Comparison of ENCODE assay signal across 21 cellular contexts in the genomic region with DNA sequence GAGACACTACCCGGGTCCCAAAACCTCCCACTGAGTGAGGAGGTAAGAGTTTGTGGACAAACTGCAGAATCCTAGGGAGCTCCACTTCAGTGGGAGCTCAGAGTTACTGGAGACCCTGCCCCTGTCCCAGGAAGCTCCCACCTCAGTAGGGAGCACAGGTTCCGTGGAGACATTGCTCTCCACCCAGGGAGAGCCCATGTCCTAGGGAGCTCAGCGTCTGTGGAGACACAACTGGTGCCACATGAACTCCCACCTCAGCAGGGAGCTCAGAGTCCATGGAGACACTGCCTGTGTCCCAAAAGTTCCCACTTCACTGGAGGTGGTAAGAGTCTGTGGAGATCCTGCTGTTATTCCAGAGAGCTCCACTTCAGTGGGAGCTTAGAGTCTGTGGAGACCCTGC. TPM values are rescaled to one million over a fixed set of nuclear protein-coding genes. Genes with fewer than 3 reads are reported as not detected.
A peak's percentile ranks its signal among the peaks of the same experiment; 100 is the strongest.
DNase-seq lines count a peak whose midpoint lies in the region; ATAC-seq and TF ChIP-seq lines count a peak whose summit lies in the region.
"Had no signal": no experiment of that assay in that cellular context is flagged by ENCODE, and none has a peak within 500 bp of the region (broad histone marks: within the 10 kb centered on the region; RNA-seq: fewer than 3 reads in every experiment).

No MANE protein-coding gene starts in this region.

- no peaks in the 10 kb centered on the region for H3K27me3 Mint-ChIP-seq in activated naive CD4-positive, alpha-beta T cell treated with anti-CD3 and anti-CD28 coated beads for 36 hours (ENCODE audit: low read depth)
- no peaks in the 10 kb centered on the region for H3K27me3 Mint-ChIP-seq in activated T-helper 1 cell treated with anti-CD3 and anti-CD28 coated beads, Interleukin-12 subunit alpha, Interleukin-12 subunit beta, Interleukin-2, Interleukin-4 antibody, amounts not matched to agents 30 ng/mL and 10 ng/mL and 1 ng/mL, durations not matched to agents 14 hours and 24 hours and 36 hours (ENCODE audit: insufficient read depth)
- no peaks in the 10 kb centered on the region for H3K27me3 Mint-ChIP-seq in naive thymus-derived CD4-positive, alpha-beta T cell

- H3K36me3 ChIP-seq in naive thymus-derived CD4-positive, alpha-beta T cell (ENCODE audit: control insufficient read depth in 2 of 3, insufficient read depth in 3 of 3, low read length in 3 of 3): peaks cover 11 to 88% (median 30%) of the 10 kb centered on the region in 3 experiments
- no peaks in the 10 kb centered on the region; the same call in 1 of the 2 replicates for H3K36me3 ChIP-seq in WERI-Rb-1
- H3K36me3 ChIP-seq: uterus had no signal

- H3K4me1 Mint-ChIP-seq in activated naive CD4-positive, alpha-beta T cell treated with anti-CD3 and anti-CD28 coated beads for 36 hours (ENCODE audit: low read depth): peaks cover 37% of the 10 kb centered on the region
- peaks cover 29% of the 10 kb centered on the region for H3K4me1 Mint-ChIP-seq in activated T-helper 1 cell treated with anti-CD3 and anti-CD28 coated beads, Interleukin-12 subunit alpha, Interleukin-12 subunit beta, Interleukin-2, Interleukin-4 antibody, amounts not matched to agents 30 ng/mL and 10 ng/mL and 1 ng/mL, durations not matched to agents 14 hours and 24 hours and 36 hours (ENCODE audit: low read depth)
- H3K4me1 Mint-ChIP-seq in naive thymus-derived CD4-positive, alpha-beta T cell: peaks cover 20 to 50% (median 28%) of the 10 kb centered on the region in 7 donors

- H3K9me3 Mint-ChIP-seq in activated naive CD4-positive, alpha-beta T cell treated with anti-CD3 and anti-CD28 coated beads for 36 hours: no peaks in the 10 kb centered on the region
- no peaks in the 10 kb centered on the region for H3K9me3 Mint-ChIP-seq in activated T-helper 1 cell treated with anti-CD3 and anti-CD28 coated beads, Interleukin-12 subunit alpha, Interleukin-12 subunit beta, Interleukin-2, Interleukin-4 antibody, amounts not matched to agents 30 ng/mL and 10 ng/mL and 1 ng/mL, durations not matched to agents 14 hours and 24 hours and 36 hours
- no peaks in the 10 kb centered on the region for H3K9me3 Mint-ChIP-seq in naive thymus-derived CD4-positive, alpha-beta T cell

- H3K27ac Mint-ChIP-seq in activated naive CD4-positive, alpha-beta T cell treated with anti-CD3 and anti-CD28 coated beads for 36 hours: peak overlapping the region; percentile 78
- H3K27ac Mint-ChIP-seq in activated T-helper 1 cell treated with anti-CD3 and anti-CD28 coated beads, Interleukin-12 subunit alpha, Interleukin-12 subunit beta, Interleukin-2, Interleukin-4 antibody, amounts not matched to agents 30 ng/mL and 10 ng/mL and 1 ng/mL, durations not matched to agents 14 hours and 24 hours and 36 hours: peak overlapping the region; percentile 79
- peak overlapping the region in 5 of 9 donors; percentile 56 to 80 (median 73) for H3K27ac Mint-ChIP-seq in naive thymus-derived CD4-positive, alpha-beta T cell

- CTCF ChIA-PET in activated naive CD4-positive, alpha-beta T cell treated with anti-CD3 and anti-CD28 coated beads for 36 hours (lab: Charles Lee): interaction anchor here (0.8 to 3.8 kb wide), 16 partner anchors 8 to 163 kb away, joined by 3 to 78 read pairs (median 6); a partner anchor contains a TSS
- CTCF ChIA-PET in naive thymus-derived CD4-positive, alpha-beta T cell (lab: Charles Lee): interaction anchor here (0.6 to 6.4 kb wide), 19 partner anchors 13 to 768 kb away, joined by 3 to 139 read pairs (median 3); a partner anchor contains a TSS

- POLR2A ChIA-PET in naive thymus-derived CD4-positive, alpha-beta T cell (lab: Charles Lee): interaction anchor here (0.6 to 19.9 kb wide), 12 partner anchors 11 to 164 kb away, joined by 3 to 309 read pairs (median 10); a partner anchor contains a TSS

- peaks cover 83% of the 10 kb centered on the region for H3K36me3 Mint-ChIP-seq in activated naive CD4-positive, alpha-beta T cell treated with anti-CD3 and anti-CD28 coated beads for 36 hours (ENCODE audit: low read depth)
- peaks cover 47% of the 10 kb centered on the region for H3K36me3 Mint-ChIP-seq in activated T-helper 1 cell treated with anti-CD3 and anti-CD28 coated beads, Interleukin-12 subunit alpha, Interleukin-12 subunit beta, Interleukin-2, Interleukin-4 antibody, amounts not matched to agents 30 ng/mL and 10 ng/mL and 1 ng/mL, durations not matched to agents 14 hours and 24 hours and 36 hours (ENCODE audit: low read depth)
- H3K36me3 Mint-ChIP-seq in naive thymus-derived CD4-positive, alpha-beta T cell: peaks cover 0 to 37% (median 4%) of the 10 kb centered on the region in 5 donors

- no peak overlapping the region for H3K27ac ChIP-seq in naive thymus-derived CD4-positive, alpha-beta T cell (ENCODE audit: low read depth, low read length)
- H3K27ac ChIP-seq in WERI-Rb-1: no peak overlapping the region
- H3K27ac ChIP-seq: foreskin keratinocyte, uterus had no signal

- H3K4me3 Mint-ChIP-seq in activated naive CD4-positive, alpha-beta T cell treated with anti-CD3 and anti-CD28 coated beads for 36 hours: no peak overlapping the region
- H3K4me3 Mint-ChIP-seq in activated T-helper 1 cell treated with anti-CD3 and anti-CD28 coated beads, Interleukin-12 subunit alpha, Interleukin-12 subunit beta, Interleukin-2, Interleukin-4 antibody, amounts not matched to agents 30 ng/mL and 10 ng/mL and 1 ng/mL, durations not matched to agents 14 hours and 24 hours and 36 hours: no peak overlapping the region
- no peak overlapping the region for H3K4me3 Mint-ChIP-seq in naive thymus-derived CD4-positive, alpha-beta T cell

- H3K4me3 ChIP-seq in naive thymus-derived CD4-positive, alpha-beta T cell (ENCODE audit: low read length): no peak overlapping the region
- H3K4me3 ChIP-seq in WERI-Rb-1 (ENCODE audit: low read depth, low read length): no peak overlapping the region
- H3K4me3 ChIP-seq: BLaER1 treated with 17β-estradiol and CSF1 and Interleukin-3, amounts not matched to agents 10 nM and 100 nM; K562; uterus had no signal

- H3K27me3 ChIP-seq in naive thymus-derived CD4-positive, alpha-beta T cell (ENCODE audit: control insufficient read depth in 2 of 2, insufficient read depth in 2 of 2, low read length in 2 of 2): no peaks in the 10 kb centered on the region
- H3K27me3 ChIP-seq in WERI-Rb-1 (ENCODE audit: insufficient read depth, low read depth, severe bottlenecking): no peaks in the 10 kb centered on the region
- H3K27me3 ChIP-seq: BLaER1 treated with 17β-estradiol and CSF1 and Interleukin-3, amounts not matched to agents 10 nM and 100 nM; uterus had no signal

- TF ChIP-seq CTCF in WERI-Rb-1 (IDR thresholded peaks at IDR 0.05; ENCODE audit: low read depth, low read length): no peak
- no peak for TF ChIP-seq CTCF in GM20000 (IDR thresholded peaks at IDR 0.05; ENCODE audit: extremely low read depth, missing control alignments)

- H3K4me1 ChIP-seq in naive thymus-derived CD4-positive, alpha-beta T cell (ENCODE audit: control insufficient read depth in 2 of 2, insufficient read depth in 2 of 2, low read length in 2 of 2): peaks cover 28 to 35% of the 10 kb centered on the region in 2 donors
- H3K4me1 ChIP-seq: foreskin keratinocyte, uterus had no signal

- H3K9me3 ChIP-seq in naive thymus-derived CD4-positive, alpha-beta T cell (ENCODE audit: control insufficient read depth in 2 of 3, low read length in 3 of 3): no peaks in the 10 kb centered on the region
- H3K9me3 ChIP-seq in WERI-Rb-1 (ENCODE audit: severe bottlenecking): no peaks in the 10 kb centered on the region
- H3K9me3 ChIP-seq: BLaER1 treated with 17β-estradiol and CSF1 and Interleukin-3, amounts not matched to agents 10 nM and 100 nM; uterus had no signal

- ATAC-seq in naive thymus-derived CD4-positive, alpha-beta T cell: no peak
- ATAC-seq in HG03280 (IDR thresholded peaks at IDR 0.05; ENCODE audit: unreplicated experiment): no peak
- ATAC-seq: foreskin keratinocyte had no signal

- intact Hi-C loops in activated naive CD4-positive, alpha-beta T cell treated with anti-CD3 and anti-CD28 coated beads for 36 hours (cut with micrococcal nuclease): no loop called here
- intact Hi-C loops in activated T-helper 1 cell treated with anti-CD3 and anti-CD28 coated beads, Interleukin-12 subunit alpha, Interleukin-12 subunit beta, Interleukin-2, Interleukin-4 antibody, amounts not matched to agents 30 ng/mL and 10 ng/mL and 1 ng/mL, durations not matched to agents 14 hours and 24 hours and 36 hours (cut with micrococcal nuclease): no loop called here
- intact Hi-C loops in naive thymus-derived CD4-positive, alpha-beta T cell (cut with micrococcal nuclease): no loop called here

- DNase-seq in activated naive CD4-positive, alpha-beta T cell treated with anti-CD3 and anti-CD28 coated beads for 36 hours: no peak
- no peak for DNase-seq in activated naive CD4-positive, alpha-beta T cell treated with anti-CD3 and anti-CD28 coated beads, Interleukin-2, amount 50 U/mL, for 16 hours
- no peak for DNase-seq in activated T-helper 1 cell treated with anti-CD3 and anti-CD28 coated beads, Interleukin-12 subunit alpha, Interleukin-12 subunit beta, Interleukin-2, Interleukin-4 antibody, amounts not matched to agents 30 ng/mL and 10 ng/mL and 1 ng/mL, durations not matched to agents 14 hours and 24 hours and 36 hours (ENCODE audit: low spot score)
- DNase-seq in naive thymus-derived CD4-positive, alpha-beta T cell: no peak
- DNase-seq in WERI-Rb-1: no peak
- no peak for DNase-seq in GM20000 (ENCODE audit: low spot score)
- no peak for DNase-seq in NCI-H1694 (lab: John Stamatoyannopoulos, UW)
- DNase-seq: central memory CD4-positive, alpha-beta T cell; erythroblast; foreskin keratinocyte; hypothalamus; MV-4-11; NCI-H187 treated with DMSO at 0.1 percent for 48 hours; occipital lobe; stimulated activated CD4-positive, alpha-beta T cell treated with anti-CD3 and anti-CD28 coated beads, Interleukin-4, amount 100 ng/mL, for 4 hours; substantia nigra; uterus had no signal

RNA-seq across cellular contexts. Expression of a gene that starts 6.3 kb away (rescaled TPM):
- 100 to 1,000 TPM; 391 to 406 TPM for total RNA-seq in activated naive CD4-positive, alpha-beta T cell treated with anti-CD3 and anti-CD28 coated beads for 36 hours
- total RNA-seq in activated T-helper 1 cell treated with anti-CD3 and anti-CD28 coated beads, Interleukin-12 subunit alpha, Interleukin-12 subunit beta, Interleukin-2, Interleukin-4 antibody, amounts not matched to agents 30 ng/mL and 10 ng/mL and 1 ng/mL, durations not matched to agents 14 hours and 24 hours and 36 hours: 252 and 258 TPM in 2 replicates
- 100 to 1,000 TPM in 3 of 5 experiments, 10 to 100 TPM in 2; 29.2 to 385 (median 107) TPM for total RNA-seq in naive thymus-derived CD4-positive, alpha-beta T cell
- polyA plus RNA-seq in naive thymus-derived CD4-positive, alpha-beta T cell: 10 to 100 TPM; 51.1 to 76.0 TPM
- total RNA-seq: renal cortical epithelial cell had no signal

RNA-seq across cellular contexts. Expression of a gene that starts 27.4 kb away (rescaled TPM):
- 10 to 100 TPM; 87.9 to 88.3 TPM for total RNA-seq in activated naive CD4-positive, alpha-beta T cell treated with anti-CD3 and anti-CD28 coated beads for 36 hours
- 59.2 and 65.5 TPM in 2 replicates for total RNA-seq in activated T-helper 1 cell treated with anti-CD3 and anti-CD28 coated beads, Interleukin-12 subunit alpha, Interleukin-12 subunit beta, Interleukin-2, Interleukin-4 antibody, amounts not matched to agents 30 ng/mL and 10 ng/mL and 1 ng/mL, durations not matched to agents 14 hours and 24 hours and 36 hours
- 100 to 1,000 TPM in 3 of 5 experiments, 10 to 100 TPM in 2; 80.4 to 200 (median 119) TPM for total RNA-seq in naive thymus-derived CD4-positive, alpha-beta T cell
- 100 to 1,000 TPM in 1 of 2 donors, 10 to 100 TPM in 1; 75.9 to 123 TPM for polyA plus RNA-seq in naive thymus-derived CD4-positive, alpha-beta T cell
